Comparison of ENCODE assay signal across 20 cellular contexts in genomic region chr10:71521504-71522290, GRCh38.
DNase-seq lines count a peak whose midpoint lies in the region; ATAC-seq, FAIRE-seq and TF ChIP-seq lines count a peak whose summit lies in the region.
"Had no signal": no experiment of that assay in that cellular context is flagged by ENCODE, and none has a peak within 500 bp of the region (broad histone marks: within the 10 kb centered on the region; RNA-seq: fewer than 3 reads in every experiment).

No MANE protein-coding gene starts in this region.

- H3K9ac ChIP-seq in mammary epithelial cell (ENCODE audit: insufficient read depth, low read length): no peak overlapping the region

- no peak overlapping the region for H2AFZ ChIP-seq in mammary epithelial cell (ENCODE audit: low read depth, low read length)

- H3K4me1 Mint-ChIP-seq in neural crest cell (peaks cover 21% of the 10 kb centered on the region), type B pancreatic cell (ENCODE audit: unreplicated experiment) (no peaks in the 10 kb centered on the region), glutamatergic neuron (ENCODE audit: low read depth, unreplicated experiment) (peaks cover 16% of the 10 kb centered on the region)
- H3K4me1 Mint-ChIP-seq in activated CD4-positive, alpha-beta memory T cell treated with anti-CD3 and anti-CD28 coated beads, Interleukin-2, amount 10 ng/mL, durations not matched to agents 7 days and 5 days: no peaks in the 10 kb centered on the region

- TF ChIP-seq CTCF in mammary epithelial cell (conservative IDR thresholded peaks at IDR 0.05 in 1 of 2, IDR thresholded peaks at IDR 0.05 in 1 of 2; ENCODE audit: extremely low read depth in 1 of 2, insufficient read depth in 1 of 2, low read depth in 1 of 2, low read length in 2 of 2): no peak
- TF ChIP-seq CTCF in breast epithelium (IDR thresholded peaks at IDR 0.05): no peak
- no peak for TF ChIP-seq CTCF in bronchial epithelial cell (IDR thresholded peaks at IDR 0.05; ENCODE audit: insufficient read depth, low read length, severe bottlenecking)
- no peak for TF ChIP-seq CTCF in neural crest cell (conservative IDR thresholded peaks at IDR 0.05)
- TF ChIP-seq CTCF in type B pancreatic cell (conservative IDR thresholded peaks at IDR 0.05): no peak
- TF ChIP-seq CTCF in glutamatergic neuron (IDR thresholded peaks at IDR 0.05; ENCODE audit: partially characterized antibody, unreplicated experiment): no peak

- in situ Hi-C loops in mammary epithelial cell (cut with MboI; ENCODE audit: low sequenced_read_pairs in 2 of 2): no loop called here

- no peak overlapping the region for H3K4me3 ChIP-seq in mammary epithelial cell (replicated peaks in 1 of 3; ENCODE audit: insufficient read depth in 1 of 3, low read depth in 2 of 3, low read length in 3 of 3)
- no peak overlapping the region for H3K4me3 ChIP-seq in breast epithelium
- no peak overlapping the region for H3K4me3 ChIP-seq in bronchial epithelial cell (ENCODE audit: low read depth, low read length)

- H3K27me3 Mint-ChIP-seq in neural crest cell (ENCODE audit: low read depth): no peaks in the 10 kb centered on the region
- H3K27me3 Mint-ChIP-seq in type B pancreatic cell: peaks cover 8% of the 10 kb centered on the region
- H3K27me3 Mint-ChIP-seq in activated CD4-positive, alpha-beta memory T cell treated with anti-CD3 and anti-CD28 coated beads, Interleukin-2, amount 10 ng/mL, durations not matched to agents 7 days and 5 days: peaks cover 9% of the 10 kb centered on the region
- peaks cover 5% of the 10 kb centered on the region for H3K27me3 Mint-ChIP-seq in glutamatergic neuron (ENCODE audit: unreplicated experiment)

- H4K20me1 ChIP-seq in mammary epithelial cell (ENCODE audit: insufficient read depth, low read length): no peaks in the 10 kb centered on the region

- no peak for TF ChIP-seq POLR2A in breast epithelium (IDR thresholded peaks at IDR 0.05)

- ATAC-seq in GM21515 (IDR thresholded peaks at IDR 0.05; ENCODE audit: unreplicated experiment): no peak
- ATAC-seq: Panc1 had no signal

- H3K27ac ChIP-seq in mammary epithelial cell (ENCODE audit: insufficient read depth, low read depth, low read length): no peak overlapping the region
- H3K27ac ChIP-seq in breast epithelium: no peak overlapping the region
- H3K27ac ChIP-seq: 22Rv1, C4-2B had no signal

- no peaks in the 10 kb centered on the region for H3K79me2 ChIP-seq in mammary epithelial cell (ENCODE audit: insufficient read depth, low read length)

- H3K4me3 Mint-ChIP-seq in neural crest cell (no peak overlapping the region), type B pancreatic cell (no peak overlapping the region), glutamatergic neuron (ENCODE audit: unreplicated experiment) (no peak overlapping the region)
- no peak overlapping the region for H3K4me3 Mint-ChIP-seq in activated CD4-positive, alpha-beta memory T cell treated with anti-CD3 and anti-CD28 coated beads, Interleukin-2, amount 10 ng/mL, durations not matched to agents 7 days and 5 days

- WGBS in mammary epithelial cell (ENCODE audit: low coverage, missing lambda C conversion rate): 67% methylated on average over 13 of the region's 13 CpGs

- H3K9me3 ChIP-seq in mammary epithelial cell (replicated peaks; ENCODE audit: insufficient read depth, low read length): no peaks in the 10 kb centered on the region
- H3K9me3 ChIP-seq in breast epithelium: no peaks in the 10 kb centered on the region

- H3K27ac Mint-ChIP-seq in neural crest cell (ENCODE audit: unreplicated experiment) (peak overlapping the region; percentile 95), type B pancreatic cell (peak overlapping the region; percentile 40), glutamatergic neuron (ENCODE audit: unreplicated experiment) (no peak overlapping the region)
- no peak overlapping the region for H3K27ac Mint-ChIP-seq in activated CD4-positive, alpha-beta memory T cell treated with anti-CD3 and anti-CD28 coated beads, Interleukin-2, amount 10 ng/mL, durations not matched to agents 7 days and 5 days

- intact Hi-C loops in mammary epithelial cell (cut with micrococcal nuclease): loop anchor here (1.0 kb wide), 1 partner anchor 9 kb away; no protein-coding TSS in a partner anchor
- intact Hi-C loops in breast epithelium (cut with DNase I; ENCODE audit: low total_unique reads): no loop called here

- BruUV-seq in mammary epithelial cell (replicated peaks; lab: Mats Ljungman, UMichigan): no TSS peak

- H3K36me3 ChIP-seq in mammary epithelial cell (ENCODE audit: insufficient read depth, low read length) (no peaks in the 10 kb centered on the region), breast epithelium (no peaks in the 10 kb centered on the region), bronchial epithelial cell (ENCODE audit: control insufficient read depth, insufficient read depth, low read length) (no peaks in the 10 kb centered on the region)

- dilution Hi-C loops in mammary epithelial cell (cut with HindIII; ENCODE audit: low sequenced_read_pairs): loop anchor here (5.0 kb wide), 1 partner anchor 51 kb away; no protein-coding TSS in a partner anchor

- FAIRE-seq in bronchial epithelial cell (lab: Jason Lieb, UNC): no peak
- FAIRE-seq: GM18507, H1 had no signal

- H3K36me3 Mint-ChIP-seq in neural crest cell (ENCODE audit: low read depth) (no peaks in the 10 kb centered on the region), type B pancreatic cell (no peaks in the 10 kb centered on the region), glutamatergic neuron (ENCODE audit: unreplicated experiment) (no peaks in the 10 kb centered on the region)
- H3K36me3 Mint-ChIP-seq in activated CD4-positive, alpha-beta memory T cell treated with anti-CD3 and anti-CD28 coated beads, Interleukin-2, amount 10 ng/mL, durations not matched to agents 7 days and 5 days (ENCODE audit: low read depth): no peaks in the 10 kb centered on the region

- no peaks in the 10 kb centered on the region for H3K9me3 Mint-ChIP-seq in neural crest cell
- H3K9me3 Mint-ChIP-seq in type B pancreatic cell: no peaks in the 10 kb centered on the region
- no peaks in the 10 kb centered on the region for H3K9me3 Mint-ChIP-seq in activated CD4-positive, alpha-beta memory T cell treated with anti-CD3 and anti-CD28 coated beads, Interleukin-2, amount 10 ng/mL, durations not matched to agents 7 days and 5 days
- peaks cover 10% of the 10 kb centered on the region for H3K9me3 Mint-ChIP-seq in glutamatergic neuron (ENCODE audit: unreplicated experiment)

- peak; percentile 60 for DNase-seq in mammary epithelial cell
- DNase-seq in breast epithelium (ENCODE audit: low spot score in 2 of 2): no peak
- DNase-seq in bronchial epithelial cell (ENCODE audit: low read depth): peak; percentile 45
- DNase-seq in neural crest cell (ENCODE audit: low read depth, low spot score): no peak
- no peak for DNase-seq in type B pancreatic cell (ENCODE audit: extremely low spot score, unreplicated experiment)
- no peak for DNase-seq in activated CD4-positive, alpha-beta memory T cell treated with anti-CD3 and anti-CD28 coated beads, Interleukin-2, amount 10 ng/mL, durations not matched to agents 7 days and 5 days
- no peak for DNase-seq in glutamatergic neuron
- DNase-seq: ACHN, GDM1, KBM-7, NCI-H1092 treated with DMSO at 0.1 percent for 48 hours, NCI-H2029, NCI-H2227 treated with DMSO at 0.1 percent for 48 hours, NCI-H510A had no signal

- H3K4me2 ChIP-seq in mammary epithelial cell (ENCODE audit: insufficient read depth, low read depth, low read length): no peak overlapping the region

- H3K4me1 ChIP-seq in mammary epithelial cell (ENCODE audit: insufficient read depth, low read length): peaks cover 17% of the 10 kb centered on the region
- no peaks in the 10 kb centered on the region for H3K4me1 ChIP-seq in breast epithelium

- CTCF ChIA-PET in mammary epithelial cell (lab: Charles Lee; ENCODE audit: low non-redundant PET): interaction anchor here (0.5 to 0.7 kb wide), 4 partner anchors 12 to 523 kb away, joined by 3 to 5 read pairs (median 4); no protein-coding TSS in a partner anchor
- CTCF ChIA-PET in activated CD4-positive, alpha-beta memory T cell treated with anti-CD3 and anti-CD28 coated beads, Interleukin-2, amount 10 ng/mL, durations not matched to agents 7 days and 5 days (lab: Charles Lee): interaction anchor here (1.3 to 1.8 kb wide), 2 partner anchors 49 to 186 kb away, joined by 4 to 5 read pairs; no protein-coding TSS in a partner anchor

- H3K27me3 ChIP-seq in mammary epithelial cell (ENCODE audit: insufficient read depth, low read length) (no peaks in the 10 kb centered on the region), breast epithelium (no peaks in the 10 kb centered on the region), bronchial epithelial cell (ENCODE audit: control insufficient read depth, insufficient read depth, low read length) (peaks cover 7% of the 10 kb centered on the region)

- POLR2A ChIA-PET in activated CD4-positive, alpha-beta memory T cell treated with anti-CD3 and anti-CD28 coated beads, Interleukin-2, amount 10 ng/mL, durations not matched to agents 7 days and 5 days (lab: Charles Lee): no interaction called here

Comparison
In these comparisons a context has a peak if more than half of its experiments do, and no peak if none do; other contexts are left out.
1. DNase-seq: peak in mammary epithelial cell (single experiment) and bronchial epithelial cell (single experiment); none in breast epithelium (0 of 2), neural crest cell (single experiment), type B pancreatic cell (single experiment), activated CD4-positive, alpha-beta memory T cell treated with anti-CD3 and anti-CD28 coated beads, Interleukin-2, amount 10 ng/mL, durations not matched to agents 7 days and 5 days (single experiment) and glutamatergic neuron (single experiment).
2. H3K27ac Mint-ChIP-seq: peak in neural crest cell (single experiment) and type B pancreatic cell (single experiment); none in activated CD4-positive, alpha-beta memory T cell treated with anti-CD3 and anti-CD28 coated beads, Interleukin-2, amount 10 ng/mL, durations not matched to agents 7 days and 5 days (single experiment) and glutamatergic neuron (single experiment).